1 cellular context compared by ENCODE assay signal in genomic region chr5:151252762-151253603, GRCh38.
TF ChIP-seq lines count a peak whose summit lies in the region.

Gene GM2A, plus strand, starts transcription at chr5:151253185. Its CDS starts 32 bp downstream, at chr5:151253217.

TF ChIP-seq in HepG2, 621 proteins besides CTCF, POLR2A, EP300 and RAD21 (continued from another document and continues in another):
- TF ChIP-seq ZNF609 (CRISPR knock-in tag; IDR thresholded peaks at IDR 0.05; ENCODE audit: borderline replicate concordance) (no peak), MXD4 (CRISPR knock-in tag; IDR thresholded peaks at IDR 0.05) (no peak), ZMYM3 (CRISPR knock-in tag; IDR thresholded peaks at IDR 0.05) (no peak), E2F1 (CRISPR knock-in tag; IDR thresholded peaks at IDR 0.05) (no peak), BHLHE40 (IDR thresholded peaks at IDR 0.05; ENCODE audit: low read length) (no peak), ZFYVE20 (CRISPR knock-in tag; IDR thresholded peaks at IDR 0.05; ENCODE audit: borderline replicate concordance, low read depth) (no peak), ZNF550 (CRISPR knock-in tag; IDR thresholded peaks at IDR 0.05; ENCODE audit: borderline replicate concordance) (no peak), ZNF318 (CRISPR knock-in tag; IDR thresholded peaks at IDR 0.05) (no peak), SKI (IDR thresholded peaks at IDR 0.05; ENCODE audit: partially characterized antibody) (peak; percentile 28), RNF2 (conservative IDR thresholded peaks at IDR 0.05; ENCODE audit: low read depth) (no peak), TGIF2 (CRISPR knock-in tag; IDR thresholded peaks at IDR 0.05) (no peak), TFE3 (CRISPR knock-in tag; IDR thresholded peaks at IDR 0.05) (peak; percentile 46; the same call in 1 of the 2 replicates), ZNF644 (CRISPR knock-in tag; IDR thresholded peaks at IDR 0.05; ENCODE audit: low read depth) (no peak), ZNF776 (CRISPR knock-in tag; IDR thresholded peaks at IDR 0.05) (no peak), ZNF264 (CRISPR knock-in tag; IDR thresholded peaks at IDR 0.05) (no peak), ZXDC (CRISPR knock-in tag; IDR thresholded peaks at IDR 0.05) (no peak), STAT5B (CRISPR knock-in tag; IDR thresholded peaks at IDR 0.05) (no peak), TEAD2 (CRISPR knock-in tag; IDR thresholded peaks at IDR 0.05) (no peak), NFYC (CRISPR knock-in tag; IDR thresholded peaks at IDR 0.05) (peak; percentile 84), ZNF563 (CRISPR knock-in tag; IDR thresholded peaks at IDR 0.05) (0 out of 2 replicates have a peak, but pooled peaks have one; percentile 28), GABPA (IDR thresholded peaks at IDR 0.05; ENCODE audit: low read depth, low read length) (peak; percentile 28; the same call in 1 of the 2 replicates), GABPA (CRISPR knock-in tag; IDR thresholded peaks at IDR 0.05; ENCODE audit: low read depth) (peak; percentile 66), ZNF205 (CRISPR knock-in tag; IDR thresholded peaks at IDR 0.05) (no peak), XBP1 (CRISPR knock-in tag; IDR thresholded peaks at IDR 0.05) (no peak), SMAD3 (CRISPR knock-in tag; IDR thresholded peaks at IDR 0.05) (no peak; the same call in 1 of the 2 replicates), TOPORS (CRISPR knock-in tag; IDR thresholded peaks at IDR 0.05) (no peak), THAP7 (CRISPR knock-in tag; IDR thresholded peaks at IDR 0.05) (no peak), SNAPC5 (CRISPR knock-in tag; IDR thresholded peaks at IDR 0.05; ENCODE audit: borderline replicate concordance) (no peak), ZNF841 (CRISPR knock-in tag; IDR thresholded peaks at IDR 0.05; ENCODE audit: borderline replicate concordance) (no peak), ZNF747 (CRISPR knock-in tag; IDR thresholded peaks at IDR 0.05; ENCODE audit: borderline replicate concordance) (no peak), ZNF792 (CRISPR knock-in tag; IDR thresholded peaks at IDR 0.05) (no peak), PAWR (CRISPR knock-in tag; IDR thresholded peaks at IDR 0.05; ENCODE audit: borderline replicate concordance) (no peak), POLR2G (IDR thresholded peaks at IDR 0.05; ENCODE audit: low read depth, low read length) (peak; percentile 75), NFRKB (IDR thresholded peaks at IDR 0.05) (no peak), ZHX1 (CRISPR knock-in tag; IDR thresholded peaks at IDR 0.05; ENCODE audit: low read depth) (no peak), PBX2 (CRISPR knock-in tag; IDR thresholded peaks at IDR 0.05) (no peak), HMGA1 (CRISPR knock-in tag; conservative IDR thresholded peaks at IDR 0.05) (no peak)
